8 cellular contexts compared by ENCODE assay signal in genomic region chr5:135399838-135400542, GRCh38. TPM values are rescaled to one million over a fixed set of nuclear protein-coding genes. Genes with fewer than 3 reads are reported as not detected.
DNase-seq lines count a peak whose midpoint lies in the region; ATAC-seq and TF ChIP-seq lines count a peak whose summit lies in the region.

No MANE protein-coding gene starts in this region.

- POLR2A ChIA-PET in HEK293T (lab: Yijun Ruan, JAX) (interaction anchor here (1.0 kb wide), 1 partner anchor 25 kb away, joined by 3 read pairs; no protein-coding TSS in a partner anchor), T-cell (lab: Charles Lee) (no interaction called here)

- CTCF ChIA-PET in HEK293T (lab: Yijun Ruan, JAX) (interaction anchor here (0.5 to 1.3 kb wide), 2 partner anchors 26 to 684 kb away, joined by 5 read pairs; no protein-coding TSS in a partner anchor), T-cell (lab: Charles Lee) (no interaction called here)

- H3K27ac ChIP-seq in foreskin keratinocyte, result peak overlapping the region; percentile 96
- peak overlapping the region in 19 of 21 experiments; percentile 82 to 97 (median 92) for H3K27ac ChIP-seq in skin epidermis

- no peaks in the 10 kb centered on the region for H3K27me3 ChIP-seq in foreskin keratinocyte

- TF ChIP-seq CTCF in foreskin keratinocyte (conservative IDR thresholded peaks at IDR 0.05), result no peak

- H3K4me1 Mint-ChIP-seq in T-cell, result peaks cover 44 to 46% (median 44%) of the 10 kb centered on the region in 3 donors

- peak overlapping the region; percentile 82 to 89 (median 89) for H3K4me3 Mint-ChIP-seq in T-cell

- DNase-seq in HEK293T (ENCODE audit: extremely low spot score) (no peak), T-cell (no peak), foreskin keratinocyte (no peak), A172 (ENCODE audit: low spot score) (no peak), NAMALWA (ENCODE audit: low spot score) (no peak)

- peaks cover 22% of the 10 kb centered on the region for H3K4me1 ChIP-seq in foreskin keratinocyte

- peaks cover 0 to under 1% (median under 1%) of the 10 kb centered on the region in 3 donors for H3K9me3 Mint-ChIP-seq in T-cell

- no peak for ATAC-seq in T-cell (replicated peaks in 1 of 4)
- ATAC-seq in foreskin keratinocyte, result no peak
- ATAC-seq in HG03457 (IDR thresholded peaks at IDR 0.05; ENCODE audit: unreplicated experiment), result no peak
- no peak for ATAC-seq in HG03571 (IDR thresholded peaks at IDR 0.05; ENCODE audit: unreplicated experiment)

- peak overlapping the region in 1 of 2 donors; percentile 89 for H3K27ac Mint-ChIP-seq in T-cell

- H3K27me3 Mint-ChIP-seq in T-cell, result peaks cover 0 to 2% of the 10 kb centered on the region in 2 donors

- H3K36me3 Mint-ChIP-seq in T-cell, result peaks cover 6% of the 10 kb centered on the region

- peak overlapping the region; percentile 73 to 96 (median 81) for H3K4me3 ChIP-seq in skin epidermis

TF ChIP-seq in HEK293T, 16 proteins besides CTCF, POLR2A, EP300 and RAD21:
- TF ChIP-seq L3MBTL2 (conservative IDR thresholded peaks at IDR 0.05) (0 out of 2 replicates have a peak, but pooled peaks have one; percentile 2), FOXA1 (IDR thresholded peaks at IDR 0.05) (no peak)

RNA-seq across cellular contexts. Expression of gene MACROH2A1, which starts 1.0 kb away (rescaled TPM):
- 100 to 1,000 TPM; 111 to 136 (median 133) TPM for total RNA-seq in T-cell
- 253 and 264 TPM in 2 replicates for total RNA-seq in foreskin keratinocyte
- polyA plus RNA-seq in foreskin keratinocyte, result 192 and 224 TPM in 2 replicates
- total RNA-seq in A172 (2014; rRNA removed; shearing (Covaris generic)), result 339 and 388 TPM in 2 replicates

RNA-seq across cellular contexts. Expression of gene DCANP1, which starts 47.2 kb away (rescaled TPM):
- total RNA-seq in T-cell, result not detected
- total RNA-seq in foreskin keratinocyte, result not detected in 2 replicates
- polyA plus RNA-seq in foreskin keratinocyte, result not detected in 2 replicates
- total RNA-seq in A172 (2014; rRNA removed; shearing (Covaris generic)), result not detected in 2 replicates

RNA-seq across cellular contexts. Expression of gene TIFAB, which starts 52.2 kb away (rescaled TPM):
- total RNA-seq in T-cell, result under 1 TPM in 2 of 5 donors, not detected in 3; 0.06 TPM
- not detected in 2 replicates for total RNA-seq in foreskin keratinocyte
- polyA plus RNA-seq in foreskin keratinocyte, result not detected in 2 replicates
- total RNA-seq in A172 (2014; rRNA removed; shearing (Covaris generic)), result not detected in 2 replicates
